Comparison of ENCODE assay signal across 1 cellular context in the genomic region with DNA sequence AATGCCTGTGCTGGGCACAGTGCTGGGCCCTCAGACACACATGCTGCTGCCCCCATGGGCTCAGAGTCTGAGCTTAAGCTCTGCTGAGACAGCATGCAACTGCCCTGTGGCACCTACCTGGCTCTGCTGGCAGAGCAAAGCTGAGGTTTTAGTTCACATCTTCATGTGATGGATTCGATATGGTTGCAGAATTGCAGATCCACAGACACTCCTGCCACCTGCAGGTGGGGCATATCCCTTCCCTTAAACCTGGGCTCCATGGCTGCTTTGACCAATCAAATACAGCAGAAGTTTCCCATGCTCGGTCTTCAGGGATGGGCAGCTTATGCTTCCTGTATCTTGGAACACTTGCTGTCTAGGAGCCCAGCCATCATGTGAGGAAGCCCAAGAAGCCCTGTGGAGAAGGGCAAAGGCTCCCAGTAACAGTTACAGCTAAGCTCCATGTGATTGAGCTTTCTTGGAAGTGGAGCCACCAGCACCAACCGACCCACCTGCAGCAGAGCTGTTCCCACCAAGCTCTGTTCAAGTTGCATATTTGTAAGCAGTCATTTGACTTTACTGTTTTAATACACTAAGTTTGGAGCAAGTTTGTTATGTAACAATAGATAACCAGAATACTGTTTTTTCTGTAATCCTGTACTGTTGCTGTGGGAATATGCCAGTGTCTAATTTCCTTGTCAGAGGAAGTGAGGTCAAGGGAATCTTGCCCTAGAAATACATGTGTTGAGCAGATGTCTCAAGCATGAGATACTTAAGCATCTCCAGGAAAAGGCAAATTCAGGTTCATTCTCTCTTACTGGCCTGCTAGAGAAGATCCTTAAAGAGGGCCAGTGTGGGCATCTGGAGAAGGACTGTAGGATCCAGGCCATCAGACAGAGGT.
TF ChIP-seq lines count a peak whose summit lies in the region.

No MANE protein-coding gene starts in this region.

TF ChIP-seq in Ishikawa, 13 proteins besides CTCF, POLR2A, EP300 and RAD21 (continued from another document):
- TF ChIP-seq, protein P1, sequence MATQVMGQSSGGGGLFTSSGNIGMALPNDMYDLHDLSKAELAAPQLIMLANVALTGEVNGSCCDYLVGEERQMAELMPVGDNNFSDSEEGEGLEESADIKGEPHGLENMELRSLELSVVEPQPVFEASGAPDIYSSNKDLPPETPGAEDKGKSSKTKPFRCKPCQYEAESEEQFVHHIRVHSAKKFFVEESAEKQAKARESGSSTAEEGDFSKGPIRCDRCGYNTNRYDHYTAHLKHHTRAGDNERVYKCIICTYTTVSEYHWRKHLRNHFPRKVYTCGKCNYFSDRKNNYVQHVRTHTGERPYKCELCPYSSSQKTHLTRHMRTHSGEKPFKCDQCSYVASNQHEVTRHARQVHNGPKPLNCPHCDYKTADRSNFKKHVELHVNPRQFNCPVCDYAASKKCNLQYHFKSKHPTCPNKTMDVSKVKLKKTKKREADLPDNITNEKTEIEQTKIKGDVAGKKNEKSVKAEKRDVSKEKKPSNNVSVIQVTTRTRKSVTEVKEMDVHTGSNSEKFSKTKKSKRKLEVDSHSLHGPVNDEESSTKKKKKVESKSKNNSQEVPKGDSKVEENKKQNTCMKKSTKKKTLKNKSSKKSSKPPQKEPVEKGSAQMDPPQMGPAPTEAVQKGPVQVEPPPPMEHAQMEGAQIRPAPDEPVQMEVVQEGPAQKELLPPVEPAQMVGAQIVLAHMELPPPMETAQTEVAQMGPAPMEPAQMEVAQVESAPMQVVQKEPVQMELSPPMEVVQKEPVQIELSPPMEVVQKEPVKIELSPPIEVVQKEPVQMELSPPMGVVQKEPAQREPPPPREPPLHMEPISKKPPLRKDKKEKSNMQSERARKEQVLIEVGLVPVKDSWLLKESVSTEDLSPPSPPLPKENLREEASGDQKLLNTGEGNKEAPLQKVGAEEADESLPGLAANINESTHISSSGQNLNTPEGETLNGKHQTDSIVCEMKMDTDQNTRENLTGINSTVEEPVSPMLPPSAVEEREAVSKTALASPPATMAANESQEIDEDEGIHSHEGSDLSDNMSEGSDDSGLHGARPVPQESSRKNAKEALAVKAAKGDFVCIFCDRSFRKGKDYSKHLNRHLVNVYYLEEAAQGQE (IDR thresholded peaks at IDR 0.05; ENCODE audit: low read depth): no peak
